9 cellular contexts compared by ENCODE assay signal in genomic region chrX:40262641-40263560, GRCh38.
DNase-seq lines count a peak whose midpoint lies in the region; ATAC-seq, FAIRE-seq and TF ChIP-seq lines count a peak whose summit lies in the region.
"Had no signal": no experiment of that assay in that cellular context is flagged by ENCODE, and none has a peak within 500 bp of the region (broad histone marks: within the 10 kb centered on the region; RNA-seq: fewer than 3 reads in every experiment).

No MANE protein-coding gene starts in this region.

- H3K79me1 ChIP-seq in IMR-90 (ENCODE audit: low read depth in 1 of 2, low read length in 2 of 2): no peaks in the 10 kb centered on the region

- CTCF ChIA-PET in IMR-90 (lab: Yijun Ruan, JAX): interaction anchor here (0.6 kb wide), 2 partner anchors 102 to 468 kb away, joined by 4 to 5 read pairs; no protein-coding TSS in a partner anchor
- CTCF ChIA-PET in HepG2 (lab: Yijun Ruan, JAX; ENCODE audit: low intra/inter-chr PET ratio, low total read pairs): no interaction called here
- CTCF ChIA-PET in activated CD8-positive, alpha-beta memory T cell treated with anti-CD3 and anti-CD28 coated beads, Interleukin-2, amount 10 ng/mL, durations not matched to agents 7 days and 5 days (lab: Charles Lee): interaction anchor here (1.0 kb wide), 1 partner anchor 16 kb away, joined by 3 read pairs; no protein-coding TSS in a partner anchor

- H3K36me3 Mint-ChIP-seq in activated CD8-positive, alpha-beta memory T cell treated with anti-CD3 and anti-CD28 coated beads, Interleukin-2, amount 10 ng/mL, durations not matched to agents 7 days and 5 days: no peaks in the 10 kb centered on the region
- H3K36me3 Mint-ChIP-seq in natural killer cell treated with Interleukin-12 subunit alpha and Interleukin-12 subunit beta and Interleukin-15 and Interleukin-18, amount 100 ng/mL, for 72 hours: no peaks in the 10 kb centered on the region

- H3K18ac ChIP-seq in IMR-90 (ENCODE audit: low read depth, low read length): no peak overlapping the region

- H4K20me1 ChIP-seq in IMR-90 (ENCODE audit: insufficient read depth, low read length) (no peaks in the 10 kb centered on the region), HepG2 (ENCODE audit: insufficient read depth, low read length) (no peaks in the 10 kb centered on the region)

- 0 out of 2 replicates have a peak overlapping the region, but pooled peaks have one; percentile 16 for H2AK5ac ChIP-seq in IMR-90 (ENCODE audit: low read depth, low read length)

- no peaks in the 10 kb centered on the region; the same call in none of the 2 replicates for H3K9me1 ChIP-seq in IMR-90 (ENCODE audit: insufficient read depth, low read length)

- peak overlapping the region; percentile 27 for H3K27ac ChIP-seq in IMR-90 (ENCODE audit: insufficient read depth, low read length)
- no peak overlapping the region for H3K27ac ChIP-seq in HepG2 (ENCODE audit: extremely low read length, insufficient read depth, low read length)

- H3K36me3 ChIP-seq in IMR-90 (ENCODE audit: control insufficient read depth, insufficient read depth, low read length) (no peaks in the 10 kb centered on the region), HepG2 (replicated peaks in 1 of 2; ENCODE audit: control insufficient read depth in 1 of 2, insufficient read depth in 2 of 2, low read length in 2 of 2) (no peaks in the 10 kb centered on the region)

- H2AFZ ChIP-seq in IMR-90 (replicated peaks; ENCODE audit: low read length, poor library complexity) (peak overlapping the region; percentile 87), HepG2 (ENCODE audit: low read length) (no peak overlapping the region)

- no peak overlapping the region for H3K27ac Mint-ChIP-seq in activated CD8-positive, alpha-beta memory T cell treated with anti-CD3 and anti-CD28 coated beads, Interleukin-2, amount 10 ng/mL, durations not matched to agents 7 days and 5 days
- H3K27ac Mint-ChIP-seq in natural killer cell treated with Interleukin-12 subunit alpha and Interleukin-12 subunit beta and Interleukin-15 and Interleukin-18, amount 100 ng/mL, for 72 hours: no peak overlapping the region
- H3K27ac Mint-ChIP-seq: activated CD4-positive, alpha-beta T cell treated with anti-CD3 and anti-CD28 coated beads for 36 hours had no signal

- TF ChIP-seq EP300 in HepG2 (IDR thresholded peaks at IDR 0.05; ENCODE audit: low read depth in 2 of 2, low read length in 2 of 2) (no peak), HepG2 (CRISPR knock-in tag; IDR thresholded peaks at IDR 0.05; ENCODE audit: borderline replicate concordance) (no peak)

- peak overlapping the region; percentile 71; the same call in 1 of the 2 replicates for H3K14ac ChIP-seq in IMR-90 (replicated peaks; ENCODE audit: low read depth, low read length)

- WGBS in IMR-90 (ENCODE audit: extremely low coverage in 2 of 2, insufficient read length in 1 of 2), 2 experiments: 61% methylated on average over 3 of the region's 10 CpGs; no CpG with 5 or more reads in 1 of the 2 experiments
- 0% methylated on average over 3 of the region's 10 CpGs for WGBS in HepG2 (ENCODE audit: low lambda C conversion rate)

- H2BK15ac ChIP-seq in IMR-90 (ENCODE audit: low read depth, low read length): peak overlapping the region; percentile 78; the same call in 2 of the 3 replicates

- no peaks in the 10 kb centered on the region for H3K79me2 ChIP-seq in HepG2 (ENCODE audit: insufficient read depth, low read length)

- dilution Hi-C loops in IMR-90 (cut with HindIII; ENCODE audit: low sequenced_read_pairs, unreplicated experiment): no loop called here

- H2BK120ac ChIP-seq in IMR-90 (ENCODE audit: low read depth, low read length): peak overlapping the region; percentile 82

- H3K9ac ChIP-seq in IMR-90 (ENCODE audit: low read depth, low read length): no peak overlapping the region
- H3K9ac ChIP-seq in HepG2 (ENCODE audit: insufficient read depth, low read depth, low read length): no peak overlapping the region

- TF ChIP-seq CTCF in IMR-90 (conservative IDR thresholded peaks at IDR 0.05; ENCODE audit: low read depth, low read length) (no peak), HepG2 (CRISPR knock-in tag; IDR thresholded peaks at IDR 0.05) (no peak)

- H3K4ac ChIP-seq in IMR-90 (ENCODE audit: low read depth, low read length): peak overlapping the region; percentile 84

- FAIRE-seq in HepG2 (lab: Jason Lieb, UNC): no peak

- TF ChIP-seq POLR2A in IMR-90 (IDR thresholded peaks at IDR 0.05; ENCODE audit: low read depth, low read length) (no peak), HepG2 (IDR thresholded peaks at IDR 0.05; ENCODE audit: insufficient read depth in 1 of 2, low read depth in 2 of 2, low read length in 2 of 2) (no peak)

- peak overlapping the region; percentile 57 for H4K5ac ChIP-seq in IMR-90 (ENCODE audit: low read depth, low read length)

- no peak overlapping the region for H3K4me3 Mint-ChIP-seq in activated CD8-positive, alpha-beta memory T cell treated with anti-CD3 and anti-CD28 coated beads, Interleukin-2, amount 10 ng/mL, durations not matched to agents 7 days and 5 days
- H3K4me3 Mint-ChIP-seq in natural killer cell treated with Interleukin-12 subunit alpha and Interleukin-12 subunit beta and Interleukin-15 and Interleukin-18, amount 100 ng/mL, for 72 hours: no peak overlapping the region
- H3K4me3 Mint-ChIP-seq: activated CD4-positive, alpha-beta T cell treated with anti-CD3 and anti-CD28 coated beads for 36 hours had no signal

- peak overlapping the region; percentile 41 for H2BK5ac ChIP-seq in IMR-90 (ENCODE audit: low read depth, low read length, poor library complexity, severe bottlenecking)

- H4K8ac ChIP-seq in IMR-90 (ENCODE audit: low read depth in 2 of 2, low read length in 2 of 2): peak overlapping the region; percentile 88 to 96; a peak in 3 of 4 replicates

- H3K27me3 ChIP-seq in IMR-90 (ENCODE audit: control insufficient read depth, insufficient read depth, low read length) (no peaks in the 10 kb centered on the region; the same call in 1 of the 2 replicates), HepG2 (ENCODE audit: control insufficient read depth in 1 of 2, insufficient read depth in 2 of 2, low read length in 2 of 2) (no peaks in the 10 kb centered on the region; a peak in 1 of 5 replicates)

- POLR2A ChIA-PET in IMR-90 (lab: Charles Lee; ENCODE audit: unreplicated experiment): no interaction called here
- POLR2A ChIA-PET in HepG2 (lab: Yijun Ruan, JAX): interaction anchor here (0.8 to 1.9 kb wide), 2 partner anchors 86 to 180 kb away, joined by 3 to 8 read pairs; no protein-coding TSS in a partner anchor

- no peaks in the 10 kb centered on the region for H3K9me3 Mint-ChIP-seq in activated CD8-positive, alpha-beta memory T cell treated with anti-CD3 and anti-CD28 coated beads, Interleukin-2, amount 10 ng/mL, durations not matched to agents 7 days and 5 days (ENCODE audit: low read depth)
- no peaks in the 10 kb centered on the region for H3K9me3 Mint-ChIP-seq in natural killer cell treated with Interleukin-12 subunit alpha and Interleukin-12 subunit beta and Interleukin-15 and Interleukin-18, amount 100 ng/mL, for 72 hours

- no peak overlapping the region; the same call in 1 of the 2 replicates for H3K4me2 ChIP-seq in IMR-90 (ENCODE audit: low read depth, low read length)
- no peak overlapping the region for H3K4me2 ChIP-seq in HepG2 (ENCODE audit: low read depth, low read length)

- ATAC-seq in IMR-90 (ENCODE audit: low read depth): peak; percentile 56
- no peak; the same call in 2 of the 3 replicates for ATAC-seq in HepG2
- no peak for ATAC-seq in activated CD8-positive, alpha-beta memory T cell treated with anti-CD3 and anti-CD28 coated beads, Interleukin-2, amount 10 ng/mL, durations not matched to agents 7 days and 5 days
- no peak for ATAC-seq in natural killer cell treated with Interleukin-12 subunit alpha and Interleukin-12 subunit beta and Interleukin-15 and Interleukin-18, amount 100 ng/mL, for 72 hours
- ATAC-seq: activated CD4-positive, alpha-beta T cell treated with anti-CD3 and anti-CD28 coated beads for 36 hours had no signal

- intact Hi-C loops in IMR-90 (cut with micrococcal nuclease) (loop anchor here (10.0 kb wide), 1 partner anchor 1508 kb away; no protein-coding TSS in a partner anchor), HepG2 (cut with micrococcal nuclease; ENCODE audit: unreplicated experiment) (no loop called here)

- H2AK9ac ChIP-seq in IMR-90 (replicated peaks; ENCODE audit: low read depth, low read length, poor library complexity): peak overlapping the region; percentile 23

- DNase-seq in A172 (ENCODE audit: low spot score) (peak; percentile 41), IMR-90 (peak; percentile 41), dermis blood vessel endothelial cell (peak; percentile 48), HepG2 (ENCODE audit: low spot score) (peak; percentile 8), D341Med (ENCODE audit: low spot score) (no peak), HuH-7.5 (ENCODE audit: low spot score) (no peak)
- DNase-seq in activated CD8-positive, alpha-beta memory T cell treated with anti-CD3 and anti-CD28 coated beads, Interleukin-2, amount 10 ng/mL, durations not matched to agents 7 days and 5 days: no peak
- DNase-seq in natural killer cell treated with Interleukin-12 subunit alpha and Interleukin-12 subunit beta and Interleukin-15 and Interleukin-18, amount 100 ng/mL, for 72 hours (ENCODE audit: low spot score): no peak
- DNase-seq: activated CD4-positive, alpha-beta T cell treated with anti-CD3 and anti-CD28 coated beads for 36 hours had no signal

- H3K23ac ChIP-seq in IMR-90 (ENCODE audit: low read depth, low read length): 0 out of 2 replicates have a peak overlapping the region, but pooled peaks have one; percentile 26

- H3K4me1 ChIP-seq in IMR-90 (ENCODE audit: control insufficient read depth, insufficient read depth, low read length): peaks cover 11% of the 10 kb centered on the region
- peaks cover 28% of the 10 kb centered on the region for H3K4me1 ChIP-seq in HepG2 (ENCODE audit: insufficient read depth, low read length)

- TF ChIP-seq RAD21 in IMR-90 (IDR thresholded peaks at IDR 0.05; ENCODE audit: low read length): no peak
- TF ChIP-seq RAD21 in HepG2 (CRISPR knock-in tag; IDR thresholded peaks at IDR 0.05): no peak

- in situ Hi-C loops in IMR-90 (cut with MboI; ENCODE audit: low sequenced_read_pairs) (loop anchor here (10.0 kb wide), 1 partner anchor 528 kb away; no protein-coding TSS in a partner anchor), HepG2 (cut with HindIII; ENCODE audit: extremely low pct_ligation_motif_present, low pct_unique_long_range_greater_than_20kb) (loop anchor here (10.0 to 25.0 kb wide), 2 partner anchors 178 to 326 kb away; no protein-coding TSS in a partner anchor)

- peaks cover 16% of the 10 kb centered on the region for H3K4me1 Mint-ChIP-seq in activated CD8-positive, alpha-beta memory T cell treated with anti-CD3 and anti-CD28 coated beads, Interleukin-2, amount 10 ng/mL, durations not matched to agents 7 days and 5 days
- H3K4me1 Mint-ChIP-seq in natural killer cell treated with Interleukin-12 subunit alpha and Interleukin-12 subunit beta and Interleukin-15 and Interleukin-18, amount 100 ng/mL, for 72 hours (ENCODE audit: low read depth in 2 of 2): peaks cover 0 to 3% of the 10 kb centered on the region in 2 donors

- H2BK20ac ChIP-seq in IMR-90 (ENCODE audit: low read depth, low read length): peak overlapping the region; percentile 78

- peak overlapping the region; percentile 49; the same call in 1 of the 2 replicates for H3K56ac ChIP-seq in IMR-90 (ENCODE audit: extremely low read depth, insufficient read depth, low read length)

- no peaks in the 10 kb centered on the region for H3K27me3 Mint-ChIP-seq in activated CD8-positive, alpha-beta memory T cell treated with anti-CD3 and anti-CD28 coated beads, Interleukin-2, amount 10 ng/mL, durations not matched to agents 7 days and 5 days
- H3K27me3 Mint-ChIP-seq in natural killer cell treated with Interleukin-12 subunit alpha and Interleukin-12 subunit beta and Interleukin-15 and Interleukin-18, amount 100 ng/mL, for 72 hours: peaks cover 0 to 7% of the 10 kb centered on the region in 2 donors
- H3K27me3 Mint-ChIP-seq: activated CD4-positive, alpha-beta T cell treated with anti-CD3 and anti-CD28 coated beads for 36 hours had no signal

- H3K4me3 ChIP-seq in IMR-90 (ENCODE audit: insufficient read depth, low read depth, low read length) (no peak overlapping the region), HepG2 (replicated peaks in 1 of 3; ENCODE audit: insufficient read depth in 1 of 3, low read depth in 2 of 3, low read length in 3 of 3) (no peak overlapping the region)

- BruUV-seq in IMR-90 (replicated peaks; lab: Mats Ljungman, UMichigan): no TSS peak
- BruUV-seq in HepG2 (replicated peaks; lab: Mats Ljungman, UMichigan): no TSS peak

- H3K9me3 ChIP-seq in IMR-90 (ENCODE audit: control insufficient read depth, insufficient read depth, low read length) (no peaks in the 10 kb centered on the region), HepG2 (ENCODE audit: low read length) (no peaks in the 10 kb centered on the region)

- H4K91ac ChIP-seq in IMR-90 (ENCODE audit: insufficient read depth, low read depth, low read length): peak overlapping the region; percentile 70

Comparison
In these comparisons a context has a peak if more than half of its experiments do, and no peak if none do; other contexts are left out.
1. DNase-seq: peak in A172 (single experiment), IMR-90 (single experiment), dermis blood vessel endothelial cell (single experiment) and HepG2 (single experiment); none in D341Med (single experiment), activated CD8-positive, alpha-beta memory T cell treated with anti-CD3 and anti-CD28 coated beads, Interleukin-2, amount 10 ng/mL, durations not matched to agents 7 days and 5 days (single experiment), natural killer cell treated with Interleukin-12 subunit alpha and Interleukin-12 subunit beta and Interleukin-15 and Interleukin-18, amount 100 ng/mL, for 72 hours (single experiment) and HuH-7.5 (single experiment).